In the genomic region with DNA sequence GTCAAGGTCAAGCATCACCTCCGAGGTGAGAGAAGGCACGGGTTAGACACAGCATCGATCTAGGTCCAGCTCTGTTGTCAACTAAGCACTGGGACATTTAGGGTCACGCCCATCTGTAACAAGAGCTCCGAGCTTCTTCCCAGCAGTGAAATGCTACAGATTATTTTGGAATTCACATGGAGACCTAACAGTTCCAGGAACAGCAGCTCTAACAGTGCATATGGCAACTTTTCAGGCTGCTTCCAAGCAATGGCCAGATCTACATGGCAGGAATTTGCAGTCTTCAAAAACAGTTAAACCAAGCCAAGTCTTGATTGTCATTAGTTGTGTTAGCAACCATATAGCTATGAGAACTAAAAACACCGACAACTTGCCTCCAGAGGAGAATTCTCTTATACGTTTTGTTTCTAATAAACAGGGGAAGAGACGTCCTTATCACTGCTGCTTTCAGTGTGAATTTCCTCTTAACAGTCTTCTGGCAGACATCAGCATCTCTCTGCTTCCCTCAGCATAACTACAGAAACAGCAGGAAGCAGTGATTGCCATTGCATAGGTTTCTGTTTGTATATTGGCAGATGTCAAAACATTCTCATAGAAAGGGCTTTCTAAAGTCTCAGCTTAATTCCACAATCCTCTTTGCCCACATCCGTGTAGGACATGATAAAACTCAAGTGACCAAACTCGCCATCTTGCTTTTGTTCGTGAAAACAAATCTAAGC, we compare ENCODE assay signal across 1 cellular context.
TF ChIP-seq lines count a peak whose summit lies in the region.

No MANE protein-coding gene starts in this region.

TF ChIP-seq in IMR-90, 13 proteins besides CTCF, POLR2A, EP300 and RAD21:
- TF ChIP-seq, protein P1, sequence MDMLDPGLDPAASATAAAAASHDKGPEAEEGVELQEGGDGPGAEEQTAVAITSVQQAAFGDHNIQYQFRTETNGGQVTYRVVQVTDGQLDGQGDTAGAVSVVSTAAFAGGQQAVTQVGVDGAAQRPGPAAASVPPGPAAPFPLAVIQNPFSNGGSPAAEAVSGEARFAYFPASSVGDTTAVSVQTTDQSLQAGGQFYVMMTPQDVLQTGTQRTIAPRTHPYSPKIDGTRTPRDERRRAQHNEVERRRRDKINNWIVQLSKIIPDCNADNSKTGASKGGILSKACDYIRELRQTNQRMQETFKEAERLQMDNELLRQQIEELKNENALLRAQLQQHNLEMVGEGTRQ (IDR thresholded peaks at IDR 0.05; ENCODE audit: low read depth, low read length), result no peak
- no peak for TF ChIP-seq NFE2L2 (IDR thresholded peaks at IDR 0.05; ENCODE audit: low read depth, low read length)
- no peak for TF ChIP-seq MAFK (IDR thresholded peaks at IDR 0.05; ENCODE audit: low read depth, low read length)
- no peak for TF ChIP-seq SMC3 (IDR thresholded peaks at IDR 0.05; ENCODE audit: low read depth, low read length)
- TF ChIP-seq RCOR1 (IDR thresholded peaks at IDR 0.05; ENCODE audit: insufficient replicate concordance, low read length), result no peak
- no peak for TF ChIP-seq MXI1 (IDR thresholded peaks at IDR 0.05; ENCODE audit: borderline replicate concordance, low read depth, low read length)
TF ChIP-seq in IMR-90: peak in this region for 0.
